Comparison of ENCODE assay signal across 1 cellular context in the genomic region with DNA sequence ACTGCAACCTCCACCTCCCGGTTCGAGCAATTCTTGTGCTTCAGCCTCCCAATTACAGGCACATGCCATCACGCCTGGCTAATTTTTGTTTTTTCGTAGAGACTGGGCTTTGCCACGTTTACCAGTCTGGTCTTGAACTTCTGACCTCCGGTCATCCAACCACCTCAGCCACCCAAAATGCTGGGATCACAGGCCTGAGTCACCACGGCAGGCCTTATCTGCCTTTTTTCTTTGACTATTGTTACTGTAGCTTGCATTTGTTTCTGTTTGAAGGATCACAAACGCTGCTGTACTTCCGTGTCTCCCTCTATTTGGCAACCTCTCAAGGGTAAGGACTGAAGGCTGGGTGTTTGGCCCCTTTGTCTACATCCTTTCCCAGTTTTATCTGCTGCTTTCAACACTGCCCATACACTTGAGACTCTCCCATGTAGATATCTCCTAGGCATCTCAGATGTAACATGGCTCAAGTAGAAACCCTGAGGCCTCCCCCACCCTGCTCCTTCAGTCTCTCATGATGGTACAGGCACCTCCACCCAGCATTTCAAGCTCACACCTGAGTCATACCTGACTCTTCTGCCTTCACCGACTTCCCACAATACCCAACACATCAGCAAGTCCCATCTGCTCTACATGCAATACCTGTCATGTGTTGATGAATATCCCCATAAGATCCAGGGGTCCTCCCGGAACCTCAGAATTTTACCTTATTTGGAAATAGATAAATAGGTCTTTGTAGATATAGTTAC.
TF ChIP-seq lines count a peak whose summit lies in the region.

No MANE protein-coding gene starts in this region.

TF ChIP-seq in HepG2, 621 proteins besides CTCF, POLR2A, EP300 and RAD21 (continued from another document and continues in another):
- TF ChIP-seq KDM6A (CRISPR knock-in tag; IDR thresholded peaks at IDR 0.05; ENCODE audit: low read depth), result 0 out of 2 replicates have a peak, but pooled peaks have one; percentile 41
- TF ChIP-seq CEBPG (CRISPR knock-in tag; IDR thresholded peaks at IDR 0.05), result peak; percentile 59
- no peak for TF ChIP-seq ZNF264 (CRISPR knock-in tag; IDR thresholded peaks at IDR 0.05)
- TF ChIP-seq SP4 (CRISPR knock-in tag; IDR thresholded peaks at IDR 0.05), result no peak
- no peak for TF ChIP-seq BCL6 (CRISPR knock-in tag; IDR thresholded peaks at IDR 0.05)
- TF ChIP-seq NR0B2 (CRISPR knock-in tag; IDR thresholded peaks at IDR 0.05), result no peak
- TF ChIP-seq, protein P1, sequence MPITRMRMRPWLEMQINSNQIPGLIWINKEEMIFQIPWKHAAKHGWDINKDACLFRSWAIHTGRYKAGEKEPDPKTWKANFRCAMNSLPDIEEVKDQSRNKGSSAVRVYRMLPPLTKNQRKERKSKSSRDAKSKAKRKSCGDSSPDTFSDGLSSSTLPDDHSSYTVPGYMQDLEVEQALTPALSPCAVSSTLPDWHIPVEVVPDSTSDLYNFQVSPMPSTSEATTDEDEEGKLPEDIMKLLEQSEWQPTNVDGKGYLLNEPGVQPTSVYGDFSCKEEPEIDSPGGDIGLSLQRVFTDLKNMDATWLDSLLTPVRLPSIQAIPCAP (CRISPR knock-in tag; IDR thresholded peaks at IDR 0.05; ENCODE audit: low read depth), result no peak
- no peak for TF ChIP-seq SMYD3 (CRISPR knock-in tag; IDR thresholded peaks at IDR 0.05)
- no peak for TF ChIP-seq HNRNPLL (IDR thresholded peaks at IDR 0.05; ENCODE audit: low read depth, low read length, poor library complexity, severe bottlenecking)
- no peak for TF ChIP-seq MXD4 (CRISPR knock-in tag; IDR thresholded peaks at IDR 0.05)
- no peak for TF ChIP-seq ISX (CRISPR knock-in tag; conservative IDR thresholded peaks at IDR 0.05)
- no peak for TF ChIP-seq GABPA (IDR thresholded peaks at IDR 0.05; ENCODE audit: low read depth, low read length)
- no peak for TF ChIP-seq GABPA (CRISPR knock-in tag; IDR thresholded peaks at IDR 0.05; ENCODE audit: low read depth)
- no peak for TF ChIP-seq ZBTB38 (CRISPR knock-in tag; IDR thresholded peaks at IDR 0.05)
- peak; percentile 43; the same call in 1 of the 2 replicates for TF ChIP-seq KDM2A (CRISPR knock-in tag; IDR thresholded peaks at IDR 0.05; ENCODE audit: borderline replicate concordance, low read depth)
- TF ChIP-seq ZFYVE20 (CRISPR knock-in tag; IDR thresholded peaks at IDR 0.05; ENCODE audit: borderline replicate concordance, low read depth), result no peak
- no peak for TF ChIP-seq PHF5A (CRISPR knock-in tag; IDR thresholded peaks at IDR 0.05; ENCODE audit: low read depth, unreplicated experiment)
- no peak for TF ChIP-seq ZNF513 (CRISPR knock-in tag; conservative IDR thresholded peaks at IDR 0.05)
- TF ChIP-seq, protein P2, sequence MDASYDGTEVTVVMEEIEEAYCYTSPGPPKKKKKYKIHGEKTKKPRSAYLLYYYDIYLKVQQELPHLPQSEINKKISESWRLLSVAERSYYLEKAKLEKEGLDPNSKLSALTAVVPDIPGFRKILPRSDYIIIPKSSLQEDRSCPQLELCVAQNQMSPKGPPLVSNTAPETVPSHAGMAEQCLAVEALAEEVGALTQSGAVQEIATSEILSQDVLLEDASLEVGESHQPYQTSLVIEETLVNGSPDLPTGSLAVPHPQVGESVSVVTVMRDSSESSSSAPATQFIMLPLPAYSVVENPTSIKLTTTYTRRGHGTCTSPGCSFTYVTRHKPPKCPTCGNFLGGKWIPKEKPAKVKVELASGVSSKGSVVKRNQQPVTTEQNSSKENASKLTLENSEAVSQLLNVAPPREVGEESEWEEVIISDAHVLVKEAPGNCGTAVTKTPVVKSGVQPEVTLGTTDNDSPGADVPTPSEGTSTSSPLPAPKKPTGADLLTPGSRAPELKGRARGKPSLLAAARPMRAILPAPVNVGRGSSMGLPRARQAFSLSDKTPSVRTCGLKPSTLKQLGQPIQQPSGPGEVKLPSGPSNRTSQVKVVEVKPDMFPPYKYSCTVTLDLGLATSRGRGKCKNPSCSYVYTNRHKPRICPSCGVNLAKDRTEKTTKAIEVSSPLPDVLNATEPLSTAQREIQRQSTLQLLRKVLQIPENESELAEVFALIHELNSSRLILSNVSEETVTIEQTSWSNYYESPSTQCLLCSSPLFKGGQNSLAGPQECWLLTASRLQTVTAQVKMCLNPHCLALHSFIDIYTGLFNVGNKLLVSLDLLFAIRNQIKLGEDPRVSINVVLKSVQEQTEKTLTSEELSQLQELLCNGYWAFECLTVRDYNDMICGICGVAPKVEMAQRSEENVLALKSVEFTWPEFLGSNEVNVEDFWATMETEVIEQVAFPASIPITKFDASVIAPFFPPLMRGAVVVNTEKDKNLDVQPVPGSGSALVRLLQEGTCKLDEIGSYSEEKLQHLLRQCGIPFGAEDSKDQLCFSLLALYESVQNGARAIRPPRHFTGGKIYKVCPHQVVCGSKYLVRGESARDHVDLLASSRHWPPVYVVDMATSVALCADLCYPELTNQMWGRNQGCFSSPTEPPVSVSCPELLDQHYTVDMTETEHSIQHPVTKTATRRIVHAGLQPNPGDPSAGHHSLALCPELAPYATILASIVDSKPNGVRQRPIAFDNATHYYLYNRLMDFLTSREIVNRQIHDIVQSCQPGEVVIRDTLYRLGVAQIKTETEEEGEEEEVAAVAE (CRISPR knock-in tag; IDR thresholded peaks at IDR 0.05; ENCODE audit: borderline replicate concordance), result no peak
- TF ChIP-seq KDM5A (IDR thresholded peaks at IDR 0.05; ENCODE audit: borderline replicate concordance, low read length), result no peak
- TF ChIP-seq HNF4G (IDR thresholded peaks at IDR 0.05; ENCODE audit: borderline replicate concordance, low read depth, low read length), result no peak
- no peak for TF ChIP-seq HNF4G (CRISPR knock-in tag; IDR thresholded peaks at IDR 0.05; ENCODE audit: borderline replicate concordance, low read depth)
- no peak for TF ChIP-seq NKX3-1 (CRISPR knock-in tag; IDR thresholded peaks at IDR 0.05)
- TF ChIP-seq ZNF468 (CRISPR knock-in tag; IDR thresholded peaks at IDR 0.05), result no peak
- TF ChIP-seq, protein P3, sequence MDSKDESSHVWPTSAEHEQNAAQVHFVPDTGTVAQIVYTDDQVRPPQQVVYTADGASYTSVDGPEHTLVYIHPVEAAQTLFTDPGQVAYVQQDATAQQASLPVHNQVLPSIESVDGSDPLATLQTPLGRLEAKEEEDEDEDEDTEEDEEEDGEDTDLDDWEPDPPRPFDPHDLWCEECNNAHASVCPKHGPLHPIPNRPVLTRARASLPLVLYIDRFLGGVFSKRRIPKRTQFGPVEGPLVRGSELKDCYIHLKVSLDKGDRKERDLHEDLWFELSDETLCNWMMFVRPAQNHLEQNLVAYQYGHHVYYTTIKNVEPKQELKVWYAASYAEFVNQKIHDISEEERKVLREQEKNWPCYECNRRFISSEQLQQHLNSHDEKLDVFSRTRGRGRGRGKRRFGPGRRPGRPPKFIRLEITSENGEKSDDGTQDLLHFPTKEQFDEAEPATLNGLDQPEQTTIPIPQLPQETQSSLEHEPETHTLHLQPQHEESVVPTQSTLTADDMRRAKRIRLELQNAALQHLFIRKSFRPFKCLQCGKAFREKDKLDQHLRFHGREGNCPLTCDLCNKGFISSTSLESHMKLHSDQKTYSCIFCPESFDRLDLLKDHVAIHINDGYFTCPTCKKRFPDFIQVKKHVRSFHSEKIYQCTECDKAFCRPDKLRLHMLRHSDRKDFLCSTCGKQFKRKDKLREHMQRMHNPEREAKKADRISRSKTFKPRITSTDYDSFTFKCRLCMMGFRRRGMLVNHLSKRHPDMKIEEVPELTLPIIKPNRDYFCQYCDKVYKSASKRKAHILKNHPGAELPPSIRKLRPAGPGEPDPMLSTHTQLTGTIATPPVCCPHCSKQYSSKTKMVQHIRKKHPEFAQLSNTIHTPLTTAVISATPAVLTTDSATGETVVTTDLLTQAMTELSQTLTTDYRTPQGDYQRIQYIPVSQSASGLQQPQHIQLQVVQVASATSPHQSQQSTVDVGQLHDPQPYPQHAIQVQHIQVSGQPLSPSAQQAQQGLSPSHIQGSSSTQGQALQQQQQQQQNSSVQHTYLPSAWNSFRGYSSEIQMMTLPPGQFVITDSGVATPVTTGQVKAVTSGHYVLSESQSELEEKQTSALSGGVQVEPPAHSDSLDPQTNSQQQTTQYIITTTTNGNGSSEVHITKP (CRISPR knock-in tag; IDR thresholded peaks at IDR 0.05; ENCODE audit: low read depth), result no peak; the same call in 1 of the 2 replicates
- peak; percentile 51; the same call in 1 of the 2 replicates for TF ChIP-seq TBX3 (IDR thresholded peaks at IDR 0.05; ENCODE audit: borderline replicate concordance)
- TF ChIP-seq NFKB2 (CRISPR knock-in tag; IDR thresholded peaks at IDR 0.05; ENCODE audit: borderline replicate concordance), result no peak
- TF ChIP-seq, protein P4, sequence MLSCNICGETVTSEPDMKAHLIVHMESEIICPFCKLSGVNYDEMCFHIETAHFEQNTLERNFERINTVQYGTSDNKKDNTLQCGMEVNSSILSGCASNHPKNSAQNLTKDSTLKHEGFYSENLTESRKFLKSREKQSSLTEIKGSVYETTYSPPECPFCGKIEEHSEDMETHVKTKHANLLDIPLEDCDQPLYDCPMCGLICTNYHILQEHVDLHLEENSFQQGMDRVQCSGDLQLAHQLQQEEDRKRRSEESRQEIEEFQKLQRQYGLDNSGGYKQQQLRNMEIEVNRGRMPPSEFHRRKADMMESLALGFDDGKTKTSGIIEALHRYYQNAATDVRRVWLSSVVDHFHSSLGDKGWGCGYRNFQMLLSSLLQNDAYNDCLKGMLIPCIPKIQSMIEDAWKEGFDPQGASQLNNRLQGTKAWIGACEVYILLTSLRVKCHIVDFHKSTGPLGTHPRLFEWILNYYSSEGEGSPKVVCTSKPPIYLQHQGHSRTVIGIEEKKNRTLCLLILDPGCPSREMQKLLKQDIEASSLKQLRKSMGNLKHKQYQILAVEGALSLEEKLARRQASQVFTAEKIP (CRISPR knock-in tag; IDR thresholded peaks at IDR 0.05; ENCODE audit: borderline replicate concordance), result no peak
- TF ChIP-seq GPN1 (CRISPR knock-in tag; IDR thresholded peaks at IDR 0.05; ENCODE audit: borderline replicate concordance), result no peak
- TF ChIP-seq ZBTB20 (CRISPR knock-in tag; IDR thresholded peaks at IDR 0.05; ENCODE audit: borderline replicate concordance, low read depth), result no peak
- no peak for TF ChIP-seq TEAD3 (CRISPR knock-in tag; optimal IDR thresholded peaks at IDR 0.05; ENCODE audit: borderline replicate concordance)
- no peak for TF ChIP-seq SMC3 (IDR thresholded peaks at IDR 0.05; ENCODE audit: low read length)
- TF ChIP-seq GATAD2A (CRISPR knock-in tag; IDR thresholded peaks at IDR 0.05), result peak; percentile 69
- no peak for TF ChIP-seq ZFP82 (CRISPR knock-in tag; IDR thresholded peaks at IDR 0.05; ENCODE audit: borderline replicate concordance)
- no peak for TF ChIP-seq ZC3H13 (CRISPR knock-in tag; IDR thresholded peaks at IDR 0.05)
- TF ChIP-seq, protein P5, sequence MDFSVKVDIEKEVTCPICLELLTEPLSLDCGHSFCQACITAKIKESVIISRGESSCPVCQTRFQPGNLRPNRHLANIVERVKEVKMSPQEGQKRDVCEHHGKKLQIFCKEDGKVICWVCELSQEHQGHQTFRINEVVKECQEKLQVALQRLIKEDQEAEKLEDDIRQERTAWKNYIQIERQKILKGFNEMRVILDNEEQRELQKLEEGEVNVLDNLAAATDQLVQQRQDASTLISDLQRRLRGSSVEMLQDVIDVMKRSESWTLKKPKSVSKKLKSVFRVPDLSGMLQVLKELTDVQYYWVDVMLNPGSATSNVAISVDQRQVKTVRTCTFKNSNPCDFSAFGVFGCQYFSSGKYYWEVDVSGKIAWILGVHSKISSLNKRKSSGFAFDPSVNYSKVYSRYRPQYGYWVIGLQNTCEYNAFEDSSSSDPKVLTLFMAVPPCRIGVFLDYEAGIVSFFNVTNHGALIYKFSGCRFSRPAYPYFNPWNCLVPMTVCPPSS (IDR thresholded peaks at IDR 0.05), result no peak
- no peak for TF ChIP-seq LBX2 (CRISPR knock-in tag; IDR thresholded peaks at IDR 0.05; ENCODE audit: borderline replicate concordance)
- no peak for TF ChIP-seq ZSCAN31 (CRISPR knock-in tag; IDR thresholded peaks at IDR 0.05; ENCODE audit: low read depth)
- no peak; the same call in 1 of the 2 replicates for TF ChIP-seq CREM (IDR thresholded peaks at IDR 0.05)
- TF ChIP-seq CREM (CRISPR knock-in tag; IDR thresholded peaks at IDR 0.05), result no peak
- TF ChIP-seq, protein P6, sequence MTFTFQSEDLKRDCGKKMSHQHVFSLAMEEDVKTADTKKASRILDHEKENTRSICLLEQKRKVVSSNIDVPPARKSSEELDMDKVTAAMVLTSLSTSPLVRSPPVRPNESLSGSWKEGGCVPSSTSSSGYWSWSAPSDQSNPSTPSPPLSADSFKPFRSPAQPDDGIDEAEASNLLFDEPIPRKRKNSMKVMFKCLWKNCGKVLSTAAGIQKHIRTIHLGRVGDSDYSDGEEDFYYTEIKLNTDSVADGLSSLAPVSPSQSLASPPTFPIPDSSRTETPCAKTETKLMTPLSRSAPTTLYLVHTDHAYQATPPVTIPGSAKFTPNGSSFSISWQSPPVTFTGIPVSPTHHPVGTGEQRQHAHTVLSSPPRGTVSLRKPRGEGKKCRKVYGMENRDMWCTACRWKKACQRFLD (CRISPR knock-in tag; IDR thresholded peaks at IDR 0.05; ENCODE audit: borderline replicate concordance), result no peak
- no peak for TF ChIP-seq SMAD1 (CRISPR knock-in tag; IDR thresholded peaks at IDR 0.05; ENCODE audit: borderline replicate concordance, low read depth)
- no peak for TF ChIP-seq ZNF326 (CRISPR knock-in tag; IDR thresholded peaks at IDR 0.05; ENCODE audit: borderline replicate concordance)
- TF ChIP-seq ARNT (IDR thresholded peaks at IDR 0.05), result no peak
- no peak for TF ChIP-seq HOXA5 (CRISPR knock-in tag; IDR thresholded peaks at IDR 0.05)
- TF ChIP-seq NFE2L1 (CRISPR knock-in tag; IDR thresholded peaks at IDR 0.05; ENCODE audit: borderline replicate concordance), result no peak
- TF ChIP-seq ATF7 (IDR thresholded peaks at IDR 0.05), result no peak
- TF ChIP-seq ATF7 (CRISPR knock-in tag; IDR thresholded peaks at IDR 0.05), result no peak
- TF ChIP-seq HHEX (CRISPR knock-in tag; IDR thresholded peaks at IDR 0.05), result no peak
- no peak for TF ChIP-seq ZNF564 (CRISPR knock-in tag; IDR thresholded peaks at IDR 0.05)
- TF ChIP-seq ZNF75D (CRISPR knock-in tag; IDR thresholded peaks at IDR 0.05; ENCODE audit: borderline replicate concordance), result no peak
- no peak for TF ChIP-seq SMAD9 (CRISPR knock-in tag; IDR thresholded peaks at IDR 0.05)
